9 cellular contexts compared by ENCODE assay signal in genomic region chr10:32981760-32982159, GRCh38. TPM values are rescaled to one million over a fixed set of nuclear protein-coding genes. Genes with fewer than 3 reads are reported as not detected.
DNase-seq lines count a peak whose midpoint lies in the region; ATAC-seq, FAIRE-seq and TF ChIP-seq lines count a peak whose summit lies in the region.
"Had no signal": no experiment of that assay in that cellular context is flagged by ENCODE, and none has a peak within 500 bp of the region (broad histone marks: within the 10 kb centered on the region; RNA-seq: fewer than 3 reads in every experiment).

No MANE protein-coding gene starts in this region.

- peak overlapping the region; percentile 38 to 98 (median 93) for H3K4me3 Mint-ChIP-seq in CD8-positive, alpha-beta memory T cell
- peak overlapping the region in 2 of 3 experiments; percentile 27 to 43 for H3K4me3 Mint-ChIP-seq in nephron

- intact Hi-C loops in esophagus squamous epithelium (cut with DNase I): no loop called here

- no peaks in the 10 kb centered on the region for H3K9me3 ChIP-seq in CD8-positive, alpha-beta memory T cell (ENCODE audit: low read length)
- no peaks in the 10 kb centered on the region for H3K9me3 ChIP-seq in esophagus squamous epithelium

- H3K4me3 ChIP-seq in CD8-positive, alpha-beta memory T cell (ENCODE audit: low read length): no peak overlapping the region
- H3K4me3 ChIP-seq in esophagus squamous epithelium: no peak overlapping the region

- H3K9me3 Mint-ChIP-seq in CD8-positive, alpha-beta memory T cell: no peaks in the 10 kb centered on the region
- no peaks in the 10 kb centered on the region for H3K9me3 Mint-ChIP-seq in nephron
- H3K9me3 Mint-ChIP-seq: naive B cell had no signal

- TF ChIP-seq CTCF in esophagus squamous epithelium (IDR thresholded peaks at IDR 0.05) (no peak), nephron (IDR thresholded peaks at IDR 0.05; ENCODE audit: unreplicated experiment in 3 of 3) (no peak)

- H3K27ac ChIP-seq in CD8-positive, alpha-beta memory T cell (ENCODE audit: low read depth, low read length): peak overlapping the region; percentile 94
- H3K27ac ChIP-seq in esophagus squamous epithelium: peak overlapping the region; percentile 0 to 93 (median 90)

- peak overlapping the region; percentile 81 to 100 (median 98) for H3K27ac Mint-ChIP-seq in CD8-positive, alpha-beta memory T cell
- peak overlapping the region; percentile 87 to 96 (median 92) for H3K27ac Mint-ChIP-seq in nephron

- H3K4me1 Mint-ChIP-seq in CD8-positive, alpha-beta memory T cell: peaks cover 37 to 40% (median 39%) of the 10 kb centered on the region in 3 donors
- peaks cover 19% of the 10 kb centered on the region for H3K4me1 Mint-ChIP-seq in nephron

- no peaks in the 10 kb centered on the region for H3K36me3 ChIP-seq in CD8-positive, alpha-beta memory T cell (ENCODE audit: insufficient read depth, low read length)
- H3K36me3 ChIP-seq in esophagus squamous epithelium: no peaks in the 10 kb centered on the region

- no peak for FAIRE-seq in frontal cortex (lab: Jason Lieb, UNC)

- peaks cover 37% of the 10 kb centered on the region for H3K4me1 ChIP-seq in CD8-positive, alpha-beta memory T cell (ENCODE audit: insufficient read depth, low read length)
- H3K4me1 ChIP-seq in esophagus squamous epithelium: peaks cover 14 to 38% (median 27%) of the 10 kb centered on the region in 3 donors

- H3K36me3 Mint-ChIP-seq in CD8-positive, alpha-beta memory T cell: peaks cover 0 to 3% (median 0%) of the 10 kb centered on the region in 3 donors
- H3K36me3 Mint-ChIP-seq in nephron (ENCODE audit: low read depth): no peaks in the 10 kb centered on the region
- H3K36me3 Mint-ChIP-seq: naive B cell had no signal

- CTCF ChIA-PET in CD8-positive, alpha-beta memory T cell (lab: Charles Lee): interaction anchor here (1.8 kb wide), 1 partner anchor 26 kb away, joined by 11 read pairs; no protein-coding TSS in a partner anchor

- no peak for TF ChIP-seq POLR2A in esophagus squamous epithelium (IDR thresholded peaks at IDR 0.05)

- POLR2A ChIA-PET in CD8-positive, alpha-beta memory T cell (lab: Charles Lee): interaction anchor here (1.1 to 2.3 kb wide), 3 partner anchors 22 to 157 kb away, joined by 3 to 13 read pairs (median 9); partner anchors contain the start of gene ITGB1

- WGBS in esophagus squamous epithelium, 2 donors: 51 to 52% methylated on average over 4 of the region's 4 CpGs

- no peaks in the 10 kb centered on the region for H3K27me3 Mint-ChIP-seq in CD8-positive, alpha-beta memory T cell
- H3K27me3 Mint-ChIP-seq in nephron (ENCODE audit: low read depth): peaks cover 3% of the 10 kb centered on the region

- no peak for ATAC-seq in HG02610 (IDR thresholded peaks at IDR 0.05; ENCODE audit: unreplicated experiment)

- H3K27me3 ChIP-seq in CD8-positive, alpha-beta memory T cell (ENCODE audit: insufficient read depth, low read length, poor library complexity, severe bottlenecking): no peaks in the 10 kb centered on the region
- peaks cover 0 to 12% (median 0%) of the 10 kb centered on the region in 4 donors for H3K27me3 ChIP-seq in esophagus squamous epithelium

- peak in 3 of 5 donors; percentile 20 to 53 (median 49) for DNase-seq in CD8-positive, alpha-beta memory T cell
- DNase-seq in RPMI7951 (ENCODE audit: low read depth) (peak; percentile 61), esophagus squamous epithelium (lab: John Stamatoyannopoulos, UW) (no peak), GM19240 (ENCODE audit: insufficient read length, low spot score) (no peak), anterior cingulate cortex (lab: John Stamatoyannopoulos, UW) (no peak), frontal cortex (ENCODE audit: low spot score in 2 of 2) (no peak)
- DNase-seq: naive B cell had no signal

RNA-seq across cellular contexts. Expression of gene ITGB1, which starts 23.7 kb away (rescaled TPM):
- 10 to 100 TPM; 75.5 to 82.1 TPM for total RNA-seq in CD8-positive, alpha-beta memory T cell
- 342 TPM for polyA plus RNA-seq in CD8-positive, alpha-beta memory T cell
- 1,963 and 2,059 TPM in 2 replicates for total RNA-seq in RPMI7951 (2014; rRNA removed; shearing (Covaris generic))
- 100 to 1,000 TPM in 3 of 4 donors, 10 to 100 TPM in 1; 70.5 to 323 (median 161) TPM for total RNA-seq in esophagus squamous epithelium
- total RNA-seq in frontal cortex: 110 TPM

Comparison
In these comparisons a context has a peak if more than half of its experiments do, and no peak if none do; other contexts are left out.
1. DNase-seq: peak in CD8-positive, alpha-beta memory T cell (3 of 5) and RPMI7951 (single experiment); none in esophagus squamous epithelium (single experiment), GM19240 (single experiment), anterior cingulate cortex (0 of 58) and frontal cortex (0 of 2).